1 cellular context compared by ENCODE assay signal in the genomic region with DNA sequence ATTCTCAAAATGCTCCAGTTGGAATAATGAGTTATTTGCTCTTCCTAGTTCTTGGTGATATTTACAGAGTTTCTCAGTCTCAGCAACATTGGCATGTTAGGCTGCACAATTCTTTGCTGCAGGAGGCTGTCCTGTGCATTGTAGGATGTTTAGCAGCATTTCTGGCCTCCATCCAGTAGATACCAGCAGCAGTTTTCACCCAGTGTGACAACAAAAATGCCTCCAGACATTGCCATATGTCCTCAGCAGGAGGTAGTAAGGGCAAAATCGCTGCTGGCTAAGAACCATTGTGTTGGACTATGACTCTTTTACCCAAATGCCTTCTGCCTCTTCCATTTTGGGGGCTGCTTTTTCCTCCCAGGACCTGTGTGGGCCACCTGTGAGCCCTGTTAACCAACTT.
TF ChIP-seq lines count a peak whose summit lies in the region.

No MANE protein-coding gene starts in this region.

TF ChIP-seq in A549, 52 proteins besides CTCF, POLR2A, EP300 and RAD21:
- no peak for TF ChIP-seq PHF8 (IDR thresholded peaks at IDR 0.05; ENCODE audit: borderline replicate concordance, low read depth)
- TF ChIP-seq MAFK (IDR thresholded peaks at IDR 0.05; ENCODE audit: partially characterized antibody): no peak
- TF ChIP-seq CHD4 (IDR thresholded peaks at IDR 0.05; ENCODE audit: borderline replicate concordance): no peak
- TF ChIP-seq RFX5 (IDR thresholded peaks at IDR 0.05): no peak
- no peak for TF ChIP-seq JUN (IDR thresholded peaks at IDR 0.05)
- no peak for TF ChIP-seq MAZ (IDR thresholded peaks at IDR 0.05; ENCODE audit: borderline replicate concordance, low read depth, low read length)
- no peak for TF ChIP-seq PBX3 (IDR thresholded peaks at IDR 0.05)
- no peak for TF ChIP-seq HOXA7 (CRISPR knock-in tag; IDR thresholded peaks at IDR 0.05)
